Comparison of ENCODE assay signal across 8 cellular contexts in genomic region chr2:3517948-3518495, GRCh38. TPM values are rescaled to one million over a fixed set of nuclear protein-coding genes. Genes with fewer than 3 reads are reported as not detected.
DNase-seq lines count a peak whose midpoint lies in the region; ATAC-seq and TF ChIP-seq lines count a peak whose summit lies in the region.

No MANE protein-coding gene starts in this region.

- intact Hi-C loops in heart right ventricle (cut with DNase I) (loop anchor here in 2 of 10 donors (5.0 kb wide), 1 partner anchor 46 kb away; no protein-coding TSS in a partner anchor), cardiac septum (cut with DNase I) (loop anchor here (5.0 kb wide), 2 partner anchors 46 to 59 kb away; partner anchors contain the start of gene RPS7), body of pancreas (cut with DNase I) (no loop called here), aorta (cut with DNase I) (loop anchor here in 1 of 2 donors (2.0 to 5.0 kb wide), 3 partner anchors 23 to 57 kb away; partner anchors contain the start of genes RNASEH1 and RPS7)

- H3K4me1 ChIP-seq in heart right ventricle (peaks cover 0 to 48% (median 36%) of the 10 kb centered on the region in 9 donors), body of pancreas (peaks cover 36% of the 10 kb centered on the region), mesodermal cell (ENCODE audit: control insufficient read depth, insufficient read depth, low read length, poor library complexity, severe bottlenecking) (peaks cover 4% of the 10 kb centered on the region), aorta (ENCODE audit: control insufficient read depth in 1 of 2, insufficient read depth in 2 of 2, low read length in 2 of 2) (no peaks in the 10 kb centered on the region)

- WGBS in heart right ventricle, 2 donors = 27% methylated on average over 3 of the region's 3 CpGs
- 21 to 23% methylated on average over 3 of the region's 3 CpGs for WGBS in body of pancreas, 2 donors
- 0% methylated on average over 1 of the region's 3 CpGs for WGBS in mesodermal cell (ENCODE audit: insufficient coverage in 2 of 2), 2 experiments
- 29 to 31% methylated on average over 3 of the region's 3 CpGs for WGBS in aorta, 2 donors

- ATAC-seq in heart right ventricle (no peak), body of pancreas (no peak), aorta (ENCODE audit: low FRiP score) (no peak), GM19455 (IDR thresholded peaks at IDR 0.05; ENCODE audit: unreplicated experiment) (no peak)

- H3K27ac ChIP-seq in heart right ventricle (peak overlapping the region; percentile 65 to 100 (median 98)), body of pancreas (peak overlapping the region; percentile 93 to 99 (median 98)), mesodermal cell (ENCODE audit: low read depth, low read length, severe bottlenecking) (peak overlapping the region; percentile 87), aorta (ENCODE audit: low read depth in 1 of 2, low read length in 2 of 2) (peak overlapping the region in 1 of 2 donors; percentile 66)

- H3K9me3 ChIP-seq in heart right ventricle = peaks cover 0 to 5% (median 0%) of the 10 kb centered on the region in 11 donors
- H3K9me3 ChIP-seq in body of pancreas = no peaks in the 10 kb centered on the region
- peaks cover 4% of the 10 kb centered on the region for H3K9me3 ChIP-seq in mesodermal cell (ENCODE audit: control insufficient read depth, low read length)
- H3K9me3 ChIP-seq in aorta (ENCODE audit: control insufficient read depth, low read length) = no peaks in the 10 kb centered on the region

- H3K27me3 ChIP-seq in heart right ventricle = no peaks in the 10 kb centered on the region
- H3K27me3 ChIP-seq in body of pancreas = no peaks in the 10 kb centered on the region
- no peaks in the 10 kb centered on the region for H3K27me3 ChIP-seq in aorta (ENCODE audit: control insufficient read depth in 1 of 2, insufficient read depth in 2 of 2, low read length in 1 of 2)

- no peak for TF ChIP-seq CTCF in heart right ventricle (IDR thresholded peaks at IDR 0.05)
- no peak for TF ChIP-seq CTCF in body of pancreas (IDR thresholded peaks at IDR 0.05)

- no peak for TF ChIP-seq POLR2A in body of pancreas (IDR thresholded peaks at IDR 0.05)

- H3K4me3 ChIP-seq in heart right ventricle = peak overlapping the region; percentile 61 to 99 (median 86)
- H3K4me3 ChIP-seq in body of pancreas = peak overlapping the region; percentile 53 to 99
- peak overlapping the region; percentile 76 for H3K4me3 ChIP-seq in mesodermal cell (ENCODE audit: extremely low read depth, insufficient read depth, low read length, poor library complexity, severe bottlenecking)
- peak overlapping the region; percentile 76 to 87 for H3K4me3 ChIP-seq in aorta (ENCODE audit: low read length in 2 of 2)

- DNase-seq in heart right ventricle = no peak
- no peak for DNase-seq in cardiac septum (ENCODE audit: low spot score)
- no peak for DNase-seq in body of pancreas
- no peak for DNase-seq in aorta
- DNase-seq in Ammon's horn (ENCODE audit: low spot score) = no peak
- DNase-seq in SW 1271 (lab: John Stamatoyannopoulos, UW) = no peak

- H3K36me3 ChIP-seq in heart right ventricle = peaks cover 0 to 31% (median 9%) of the 10 kb centered on the region in 9 donors
- H3K36me3 ChIP-seq in body of pancreas (replicated peaks in 1 of 2; ENCODE audit: insufficient read depth in 1 of 2, low read depth in 2 of 2) = peaks cover 0 to 2% of the 10 kb centered on the region in 2 donors
- peaks cover 21% of the 10 kb centered on the region for H3K36me3 ChIP-seq in mesodermal cell (ENCODE audit: control insufficient read depth, insufficient read depth, low read length)
- H3K36me3 ChIP-seq in aorta (ENCODE audit: control insufficient read depth in 1 of 2, insufficient read depth in 2 of 2, low read length in 1 of 2) = peaks cover 3 to 4% of the 10 kb centered on the region in 2 donors

RNA-seq across cellular contexts. Expression of gene ADI1, which starts 1.3 kb away (rescaled TPM):
- total RNA-seq in heart right ventricle (100 to 1,000 TPM; 100 to 204 (median 175) TPM), cardiac septum (135 TPM), body of pancreas (10 to 100 TPM; 18.8 to 22.3 TPM), aorta (10 to 100 TPM; 63.7 to 70.7 TPM)
- polyA plus RNA-seq in heart right ventricle (100 to 1,000 TPM in 1 of 2 donors, 10 to 100 TPM in 1; 49.2 to 126 TPM), aorta (100 to 1,000 TPM; 158 to 206 TPM)
- 24.6 TPM for polyA plus RNA-seq in mesodermal cell (2013, experiment 1 of 2)
- polyA plus RNA-seq in mesodermal cell (2013, experiment 2 of 2) = 24.1 TPM

RNA-seq across cellular contexts. Expression of gene RNASEH1, which starts 40.1 kb away (rescaled TPM):
- total RNA-seq in heart right ventricle (10 to 100 TPM; 17.3 to 24.0 (median 19.9) TPM), cardiac septum (21.4 TPM), body of pancreas (10 to 100 TPM; 10.1 to 11.2 TPM), aorta (10 to 100 TPM; 19.9 to 20.1 TPM)
- polyA plus RNA-seq in heart right ventricle (10 to 100 TPM in 1 of 2 donors, 1 to 10 TPM in 1; 8.7 to 15.3 TPM), aorta (10 to 100 TPM; 11.0 to 19.5 TPM)
- polyA plus RNA-seq in mesodermal cell (2013, experiment 1 of 2) = 23.2 TPM
- 20.8 TPM for polyA plus RNA-seq in mesodermal cell (2013, experiment 2 of 2)

RNA-seq across cellular contexts. Expression of gene RPS7, which starts 57.0 kb away (rescaled TPM):
- total RNA-seq in heart right ventricle (100 to 1,000 TPM; 446 to 663 (median 505) TPM), cardiac septum (489 TPM), body of pancreas (1,000 to 10,000 TPM; 1,861 to 2,092 TPM), aorta (100 to 1,000 TPM; 840 to 917 TPM)
- polyA plus RNA-seq in heart right ventricle (1,000 to 10,000 TPM; 1,343 to 1,956 TPM), aorta (1,000 to 10,000 TPM; 1,928 to 3,519 TPM)
- 1,875 TPM for polyA plus RNA-seq in mesodermal cell (2013, experiment 1 of 2)
- 1,958 TPM for polyA plus RNA-seq in mesodermal cell (2013, experiment 2 of 2)
